Comparison of ENCODE assay signal across 9 cellular contexts in genomic region chr11:64876835-64877341, GRCh38. TPM values are rescaled to one million over a fixed set of nuclear protein-coding genes. Genes with fewer than 3 reads are reported as not detected.
DNase-seq lines count a peak whose midpoint lies in the region; ATAC-seq, FAIRE-seq and TF ChIP-seq lines count a peak whose summit lies in the region.
"Had no signal": no experiment of that assay in that cellular context is flagged by ENCODE, and none has a peak within 500 bp of the region (broad histone marks: within the 10 kb centered on the region; RNA-seq: fewer than 3 reads in every experiment).

No MANE protein-coding gene starts in this region.

- no peaks in the 10 kb centered on the region for H3K27me3 ChIP-seq in HL-60 (ENCODE audit: insufficient read depth, poor library complexity, severe bottlenecking)
- H3K27me3 ChIP-seq in GM12878 (replicated peaks in 1 of 2; ENCODE audit: control insufficient read depth in 2 of 2, insufficient read depth in 2 of 2, low read length in 1 of 2) = no peaks in the 10 kb centered on the region
- no peaks in the 10 kb centered on the region for H3K27me3 ChIP-seq in liver (ENCODE audit: control insufficient read depth in 4 of 4, insufficient read depth in 4 of 4, low read length in 3 of 4)
- H3K27me3 ChIP-seq in thoracic aorta (replicated peaks; ENCODE audit: insufficient read depth) = no peaks in the 10 kb centered on the region

- POLR2A ChIA-PET in GM12878 (lab: Charles Lee) = interaction anchor here (0.6 to 19.9 kb wide), 3 partner anchors 11 to 1180 kb away, joined by 6 to 620 read pairs (median 19); no protein-coding TSS in a partner anchor

- ATAC-seq in GM12878 (no peak), thoracic aorta (ENCODE audit: insufficient number of reproducible peaks, low FRiP score, low read depth) (no peak), GM19395 (IDR thresholded peaks at IDR 0.05; ENCODE audit: unreplicated experiment) (no peak)

- peak overlapping the region; percentile 88 for H3K9ac ChIP-seq in GM12878 (ENCODE audit: control insufficient read depth, insufficient read depth, low read length)
- peak overlapping the region; percentile 29 to 67 for H3K9ac ChIP-seq in liver (ENCODE audit: low read depth in 1 of 2, low read length in 2 of 2)

- H3K4me1 ChIP-seq in GM12878 (ENCODE audit: control insufficient read depth, insufficient read depth, low read length) = peaks cover 45% of the 10 kb centered on the region
- H3K4me1 ChIP-seq in liver (ENCODE audit: control insufficient read depth in 4 of 4, insufficient read depth in 4 of 4, low read length in 3 of 4) = peaks cover 17 to 77% (median 67%) of the 10 kb centered on the region in 4 donors
- peaks cover 28 to 79% of the 10 kb centered on the region in 2 donors for H3K4me1 ChIP-seq in thoracic aorta (ENCODE audit: control insufficient read depth in 1 of 2, low read depth in 2 of 2)

- peak; percentile 54 for TF ChIP-seq POLR2A in GM12878 (IDR thresholded peaks at IDR 0.05; ENCODE audit: low read depth, low read length)

- TF ChIP-seq CTCF in HL-60 (IDR thresholded peaks at IDR 0.05; ENCODE audit: insufficient read depth, low read length) (no peak), GM12878 (IDR thresholded peaks at IDR 0.05 in 2 of 3, conservative IDR thresholded peaks at IDR 0.05 in 1 of 3; ENCODE audit: control insufficient read depth in 2 of 3, extremely low read depth in 1 of 3, insufficient read depth in 1 of 3, low read depth in 3 of 3, low read length in 3 of 3) (no peak), liver (IDR thresholded peaks at IDR 0.05; ENCODE audit: low read depth, low read length, missing input control) (no peak), thoracic aorta (IDR thresholded peaks at IDR 0.05) (no peak)

- peak overlapping the region; percentile 77 for H3K27ac ChIP-seq in HL-60 (replicated peaks)
- H3K27ac ChIP-seq in GM12878 (ENCODE audit: control insufficient read depth, insufficient read depth) = peak overlapping the region; percentile 84
- H3K27ac ChIP-seq in liver (ENCODE audit: low read depth in 1 of 2, low read length in 2 of 2) = peak overlapping the region; percentile 72 to 77
- H3K27ac ChIP-seq in thoracic aorta = peak overlapping the region; percentile 74 to 76

- in situ Hi-C loops in ACHN (cut with HindIII; ENCODE audit: low pct_ligation_motif_present, low pct_unique_long_range_greater_than_20kb, low sequenced_read_pairs) = no loop called here
- in situ Hi-C loops in GM12878 (cut with MboI) = no loop called here

- 2% methylated on average over 14 of the region's 14 CpGs for WGBS in GM12878 (ENCODE audit: insufficient coverage, insufficient replicate concordance, low lambda C conversion rate, missing lambda C conversion rate)
- WGBS in liver = 50% methylated on average over 14 of the region's 14 CpGs

- CTCF ChIA-PET in GM12878 (lab: Yijun Ruan, JAX) = interaction anchor here (1.2 to 30.0 kb wide), 7 partner anchors 11 to 234 kb away, joined by 3 to 1208 read pairs (median 3); partner anchors contain the start of gene CDC42BPG

- TSS peak; percentile 56 for BruUV-seq in GM12878 (replicated peaks; lab: Mats Ljungman, UMichigan)

- SMC1A ChIA-PET in GM12878 (lab: Charles Lee; ENCODE audit: uncharacterized antibody, unreplicated experiment) = interaction anchor here (11.5 kb wide), 2 partner anchors 15 to 26 kb away, joined by 226 to 227 read pairs; no protein-coding TSS in a partner anchor

- no peak overlapping the region for H2AFZ ChIP-seq in GM12878 (ENCODE audit: control insufficient read depth, low read depth, low read length)

- intact Hi-C loops in GM12878 (cut with micrococcal nuclease; ENCODE audit: unreplicated experiment) = loop anchor here (2.0 to 10.0 kb wide), 3 partner anchors 18 to 838 kb away; partner anchors contain the start of genes KAT5 and MAP3K11

- H3K9me3 ChIP-seq in GM12878 (replicated peaks; ENCODE audit: control insufficient read depth, insufficient read depth, low read length) (no peaks in the 10 kb centered on the region), liver (ENCODE audit: control insufficient read depth in 4 of 4, low read length in 3 of 4) (no peaks in the 10 kb centered on the region), thoracic aorta (no peaks in the 10 kb centered on the region)

- RAD21 ChIA-PET in GM12878 (lab: Charles Lee; ENCODE audit: unreplicated experiment) = interaction anchor here (0.7 to 12.5 kb wide), 4 partner anchors 11 to 137 kb away, joined by 3 to 253 read pairs (median 112); partner anchors contain the start of gene ARL2

- H4K20me1 ChIP-seq in GM12878 (ENCODE audit: control insufficient read depth, insufficient read depth) = peaks cover 3% of the 10 kb centered on the region; the same call in 1 of the 2 replicates

- TF ChIP-seq RAD21 in GM12878 (IDR thresholded peaks at IDR 0.05; ENCODE audit: insufficient read depth, low read depth, low read length) (no peak), liver (IDR thresholded peaks at IDR 0.05) (no peak)

- peaks cover 71% of the 10 kb centered on the region for H3K79me2 ChIP-seq in GM12878 (ENCODE audit: control insufficient read depth, insufficient read depth, low read length)

- peak overlapping the region; percentile 86 for H3K4me3 ChIP-seq in HL-60 (replicated peaks; ENCODE audit: insufficient read depth, low read length)
- peak overlapping the region; percentile 89 for H3K4me3 ChIP-seq in GM12878
- peak overlapping the region; percentile 3 to 96 (median 82) for H3K4me3 ChIP-seq in liver (ENCODE audit: low read depth in 1 of 3, low read length in 3 of 3)
- H3K4me3 ChIP-seq in thoracic aorta = peak overlapping the region; percentile 78

- no peak for TF ChIP-seq EP300 in GM12878 (IDR thresholded peaks at IDR 0.05; ENCODE audit: borderline replicate concordance in 1 of 2, control insufficient read depth in 1 of 2, low read depth in 2 of 2, low read length in 2 of 2)

- peaks cover 0 to 12% of the 10 kb centered on the region in 2 experiments; a peak in 3 of 4 replicates for H3K36me3 ChIP-seq in GM12878 (ENCODE audit: control insufficient read depth in 2 of 2, insufficient read depth in 2 of 2, low read length in 1 of 2)
- no peaks in the 10 kb centered on the region for H3K36me3 ChIP-seq in liver (ENCODE audit: control insufficient read depth in 4 of 4, insufficient read depth in 3 of 4, low read depth in 1 of 4, low read length in 3 of 4)
- peaks cover 9% of the 10 kb centered on the region for H3K36me3 ChIP-seq in thoracic aorta

- peak overlapping the region; percentile 92 for H3K4me2 ChIP-seq in GM12878 (ENCODE audit: control insufficient read depth, insufficient read depth)

- DNase-seq in ACHN (peak; percentile 67), HL-60 (ENCODE audit: low read depth in 1 of 2, low spot score in 1 of 2) (no peak), GM12878 (ENCODE audit: low read depth, low spot score) (no peak), thoracic aorta (ENCODE audit: low spot score) (no peak), cerebellar cortex (ENCODE audit: low spot score) (no peak), NCI-H524 (lab: John Stamatoyannopoulos, UW) (no peak)

- no peak for FAIRE-seq in GM12878 (lab: Jason Lieb, UNC)

RNA-seq across cellular contexts. Expression of gene EHD1, which starts 1.5 kb away (rescaled TPM):
- total RNA-seq in GM12878 (2013; cell fraction: nucleolus; rRNA removed) = 122 and 128 TPM in 2 replicates
- total RNA-seq in GM12878 (2014; rRNA removed) (50.9 and 64.6 TPM in 2 replicates), GM12878 (2014; rRNA removed; fragmentation: Illumina TruSeq; extraction: Trizol) (24.3 and 24.5 TPM in 2 replicates), GM12878 (2021) (165 and 166 TPM in 2 replicates), liver (10 to 100 TPM; 27.3 to 36.4 TPM), thoracic aorta (100 to 1,000 TPM in 1 of 2 donors, 10 to 100 TPM in 1; 67.4 to 140 TPM)
- polyA plus RNA-seq in GM12878 (2011; ENCODE audit: low read depth) = 43.3 TPM
- polyA plus RNA-seq in GM12878 (2011; rRNA removed) (21.0 and 50.4 TPM in 2 replicates), GM12878 (2014; fragmentation: Illumina TruSeq; extraction: Trizol) (18.9 and 71.4 TPM in 2 replicates), GM12878 (2014; fragmentation: Nextera tagmentation; extraction: Ambion mirVana) (1 to 10 TPM; 1.0 to 2.2 TPM), GM12878 (2014; rRNA removed) (68.5 and 102 TPM in 2 replicates), GM12878 (2016; fragmentation: Nextera tagmentation; extraction: Ambion mirVana) (10 to 100 TPM; 88.1 to 97.5 TPM), liver (10 to 100 TPM in 1 of 2 donors, 1 to 10 TPM in 1; 8.3 to 11.1 TPM)
- 79.0 and 83.3 TPM in 2 replicates for polyA plus RNA-seq in GM12878 (2011; cell fraction: cytosol; rRNA removed)
- polyA plus RNA-seq in GM12878 (2011; cell fraction: nucleus; rRNA removed) = 107 and 190 TPM in 2 replicates
- 112 and 125 TPM in 2 replicates for polyA plus RNA-seq in GM12878 (2012)
- 75.9 and 95.9 TPM in 2 replicates for polyA minus RNA-seq in GM12878 (2011; rRNA and poly(A)+ RNA removed)
- polyA minus RNA-seq in GM12878 (2011; cell fraction: cytosol; rRNA and poly(A)+ RNA removed) = 32.5 and 39.8 TPM in 2 replicates
- 37.4 and 72.2 TPM in 2 replicates for polyA minus RNA-seq in GM12878 (2011; cell fraction: nucleus; rRNA and poly(A)+ RNA removed)

RNA-seq across cellular contexts. Expression of gene CDC42BPG, which starts 32.4 kb away (rescaled TPM):
- total RNA-seq in GM12878 (2013; cell fraction: nucleolus; rRNA removed) = 0.73 and 1.6 TPM in 2 replicates
- total RNA-seq in GM12878 (2014; rRNA removed) (0.11 and 1.3 TPM in 2 replicates), GM12878 (2014; rRNA removed; fragmentation: Illumina TruSeq; extraction: Trizol) (0.09 TPM in 2 replicates), GM12878 (2021) (0.36 and 0.45 TPM in 2 replicates), liver (1 to 10 TPM in 1 of 2 donors, under 1 TPM in 1; 0.75 to 1.2 TPM), thoracic aorta (1 to 10 TPM in 1 of 2 donors, under 1 TPM in 1; 0.68 to 1.2 TPM)
- 0.10 TPM for polyA plus RNA-seq in GM12878 (2011; ENCODE audit: low read depth)
- polyA plus RNA-seq in GM12878 (2011; rRNA removed) (0.04 and 0.12 TPM in 2 replicates), GM12878 (2014; fragmentation: Illumina TruSeq; extraction: Trizol) (0.03 and 0.46 TPM in 2 replicates), GM12878 (2014; fragmentation: Nextera tagmentation; extraction: Ambion mirVana) (under 1 TPM in 1 of 2 experiments, not detected in 1; 0.02 TPM), GM12878 (2014; rRNA removed) (0.44 and 0.53 TPM in 2 replicates), GM12878 (2016; fragmentation: Nextera tagmentation; extraction: Ambion mirVana) (under 1 TPM; 0.04 TPM), liver (under 1 TPM; 0.18 to 0.40 TPM)
- polyA plus RNA-seq in GM12878 (2011; cell fraction: cytosol; rRNA removed) = 0.10 and 0.13 TPM in 2 replicates
- polyA plus RNA-seq in GM12878 (2011; cell fraction: nucleus; rRNA removed) = 0.48 and 0.92 TPM in 2 replicates
- polyA plus RNA-seq in GM12878 (2012) = 0.22 and 0.45 TPM in 2 replicates
- 0.05 TPM in 1 of 2 replicates, not detected in the other for polyA minus RNA-seq in GM12878 (2011; rRNA and poly(A)+ RNA removed)
- polyA minus RNA-seq in GM12878 (2011; cell fraction: cytosol; rRNA and poly(A)+ RNA removed) = 0.13 TPM in 1 of 2 replicates, not detected in the other
- polyA minus RNA-seq in GM12878 (2011; cell fraction: nucleus; rRNA and poly(A)+ RNA removed) = 0.19 and 0.24 TPM in 2 replicates

RNA-seq across cellular contexts. Expression of gene ATG2A, which starts 40.1 kb away (rescaled TPM):
- total RNA-seq in GM12878 (2013; cell fraction: nucleolus; rRNA removed) = 33.5 and 35.5 TPM in 2 replicates
- total RNA-seq in GM12878 (2014; rRNA removed) = 7.4 and 10.2 TPM in 2 replicates
- total RNA-seq in GM12878 (2014; rRNA removed; fragmentation: Illumina TruSeq; extraction: Trizol) = 2.0 and 2.2 TPM in 2 replicates
- total RNA-seq in GM12878 (2021) = 16.5 and 19.0 TPM in 2 replicates
- 3.9 TPM for polyA plus RNA-seq in GM12878 (2011; ENCODE audit: low read depth)
- polyA plus RNA-seq in GM12878 (2011; rRNA removed) = 0.65 and 2.3 TPM in 2 replicates
- polyA plus RNA-seq in GM12878 (2011; cell fraction: cytosol; rRNA removed) = 3.6 and 4.5 TPM in 2 replicates
- 27.0 and 30.1 TPM in 2 replicates for polyA plus RNA-seq in GM12878 (2011; cell fraction: nucleus; rRNA removed)
- polyA plus RNA-seq in GM12878 (2012) = 12.6 and 13.8 TPM in 2 replicates
- polyA plus RNA-seq in GM12878 (2014; fragmentation: Illumina TruSeq; extraction: Trizol) = 0.52 and 2.4 TPM in 2 replicates
- polyA plus RNA-seq in GM12878 (2014; fragmentation: Nextera tagmentation; extraction: Ambion mirVana) = under 1 TPM; 0.08 to 0.51 TPM
- 7.2 and 13.2 TPM in 2 replicates for polyA plus RNA-seq in GM12878 (2014; rRNA removed)
- 1 to 10 TPM; 6.8 to 8.3 TPM for polyA plus RNA-seq in GM12878 (2016; fragmentation: Nextera tagmentation; extraction: Ambion mirVana)
- 5.6 and 6.2 TPM in 2 replicates for polyA minus RNA-seq in GM12878 (2011; rRNA and poly(A)+ RNA removed)
- polyA minus RNA-seq in GM12878 (2011; cell fraction: cytosol; rRNA and poly(A)+ RNA removed) = 6.5 and 6.8 TPM in 2 replicates
- 20.1 and 25.6 TPM in 2 replicates for polyA minus RNA-seq in GM12878 (2011; cell fraction: nucleus; rRNA and poly(A)+ RNA removed)
- total RNA-seq in liver = 10 to 100 TPM; 18.3 to 27.8 TPM
- polyA plus RNA-seq in liver = 10 to 100 TPM; 15.6 to 34.1 TPM
- total RNA-seq in thoracic aorta = 10 to 100 TPM; 18.5 to 35.2 TPM

RNA-seq across cellular contexts. Expression of gene PPP2R5B, which starts 47.6 kb away (rescaled TPM):
- 8.1 and 8.8 TPM in 2 replicates for total RNA-seq in GM12878 (2013; cell fraction: nucleolus; rRNA removed)
- total RNA-seq in GM12878 (2014; rRNA removed) (2.8 and 3.3 TPM in 2 replicates), GM12878 (2014; rRNA removed; fragmentation: Illumina TruSeq; extraction: Trizol) (1.2 and 1.7 TPM in 2 replicates), GM12878 (2021) (4.7 and 4.9 TPM in 2 replicates), liver (1 to 10 TPM; 5.3 to 6.6 TPM), thoracic aorta (10 to 100 TPM; 21.0 to 38.2 TPM)
- 8.8 TPM for polyA plus RNA-seq in GM12878 (2011; ENCODE audit: low read depth)
- polyA plus RNA-seq in GM12878 (2011; rRNA removed) (5.0 and 6.7 TPM in 2 replicates), GM12878 (2014; fragmentation: Illumina TruSeq; extraction: Trizol) (1.4 and 1.8 TPM in 2 replicates), GM12878 (2014; fragmentation: Nextera tagmentation; extraction: Ambion mirVana) (under 1 TPM; 0.08 to 0.11 TPM), GM12878 (2014; rRNA removed) (2.2 and 3.6 TPM in 2 replicates), GM12878 (2016; fragmentation: Nextera tagmentation; extraction: Ambion mirVana) (1 to 10 TPM; 1.7 to 3.1 TPM), liver (1 to 10 TPM; 2.9 to 4.9 TPM)
- polyA plus RNA-seq in GM12878 (2011; cell fraction: cytosol; rRNA removed) = 6.8 and 7.2 TPM in 2 replicates
- polyA plus RNA-seq in GM12878 (2011; cell fraction: nucleus; rRNA removed) = 20.9 and 29.4 TPM in 2 replicates
- 11.9 and 13.1 TPM in 2 replicates for polyA plus RNA-seq in GM12878 (2012)
- 4.2 and 4.8 TPM in 2 replicates for polyA minus RNA-seq in GM12878 (2011; rRNA and poly(A)+ RNA removed)
- polyA minus RNA-seq in GM12878 (2011; cell fraction: cytosol; rRNA and poly(A)+ RNA removed) = 2.8 and 2.9 TPM in 2 replicates
- 4.1 and 4.3 TPM in 2 replicates for polyA minus RNA-seq in GM12878 (2011; cell fraction: nucleus; rRNA and poly(A)+ RNA removed)

RNA-seq across cellular contexts. Expression of gene GPHA2, which starts 58.8 kb away (rescaled TPM):
- total RNA-seq in GM12878 (2013; cell fraction: nucleolus; rRNA removed) = not detected in 2 replicates
- not detected in 2 replicates for total RNA-seq in GM12878 (2014; rRNA removed)
- total RNA-seq in GM12878 (2014; rRNA removed; fragmentation: Illumina TruSeq; extraction: Trizol) = not detected in 2 replicates
- total RNA-seq in GM12878 (2021) = not detected in 2 replicates
- not detected for polyA plus RNA-seq in GM12878 (2011; ENCODE audit: low read depth)
- polyA plus RNA-seq in GM12878 (2011; rRNA removed) = not detected in 2 replicates
- not detected in 2 replicates for polyA plus RNA-seq in GM12878 (2011; cell fraction: cytosol; rRNA removed)
- not detected in 2 replicates for polyA plus RNA-seq in GM12878 (2011; cell fraction: nucleus; rRNA removed)
- polyA plus RNA-seq in GM12878 (2012) = not detected in 2 replicates
- polyA plus RNA-seq in GM12878 (2014; fragmentation: Illumina TruSeq; extraction: Trizol) = not detected in 2 replicates
- not detected for polyA plus RNA-seq in GM12878 (2014; fragmentation: Nextera tagmentation; extraction: Ambion mirVana)
- polyA plus RNA-seq in GM12878 (2014; rRNA removed) = not detected in 2 replicates
- not detected for polyA plus RNA-seq in GM12878 (2016; fragmentation: Nextera tagmentation; extraction: Ambion mirVana)
- not detected in 2 replicates for polyA minus RNA-seq in GM12878 (2011; rRNA and poly(A)+ RNA removed)
- polyA minus RNA-seq in GM12878 (2011; cell fraction: cytosol; rRNA and poly(A)+ RNA removed) = not detected in 2 replicates
- not detected in 2 replicates for polyA minus RNA-seq in GM12878 (2011; cell fraction: nucleus; rRNA and poly(A)+ RNA removed)
- not detected for total RNA-seq in liver
- polyA plus RNA-seq in liver = not detected
- not detected for total RNA-seq in thoracic aorta
- total RNA-seq: lung microvascular endothelial cell had no signal
